ENCODE assay signal across 1 cellular context in the genomic region with DNA sequence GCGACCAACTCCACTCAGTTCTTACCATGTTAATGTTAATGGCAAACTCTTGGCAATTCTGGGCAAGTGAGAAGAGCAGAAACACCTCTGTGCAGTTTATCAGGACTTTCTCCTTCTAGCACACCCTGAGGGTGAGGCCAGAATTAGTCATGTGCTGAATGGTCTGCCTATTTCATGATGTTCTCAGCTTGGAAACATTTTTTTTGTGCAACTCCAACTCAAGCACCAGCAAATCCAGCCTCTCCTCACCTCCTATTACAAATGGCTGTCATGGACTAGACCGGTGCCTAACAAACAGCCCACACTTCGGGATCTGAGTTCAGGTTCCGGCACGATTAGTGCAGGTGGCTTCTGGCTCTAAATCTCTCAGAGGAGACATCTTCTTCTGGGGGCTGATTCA.
TF ChIP-seq lines count a peak whose summit lies in the region.

No MANE protein-coding gene starts in this region.

TF ChIP-seq in SK-N-SH, 30 proteins besides CTCF, POLR2A, EP300 and RAD21 (continued from another document):
- TF ChIP-seq, protein P1, sequence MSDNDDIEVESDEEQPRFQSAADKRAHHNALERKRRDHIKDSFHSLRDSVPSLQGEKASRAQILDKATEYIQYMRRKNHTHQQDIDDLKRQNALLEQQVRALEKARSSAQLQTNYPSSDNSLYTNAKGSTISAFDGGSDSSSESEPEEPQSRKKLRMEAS (IDR thresholded peaks at IDR 0.05; ENCODE audit: low read depth) = 0 out of 2 replicates have a peak, but pooled peaks have one; percentile 26
